In the genomic region with DNA sequence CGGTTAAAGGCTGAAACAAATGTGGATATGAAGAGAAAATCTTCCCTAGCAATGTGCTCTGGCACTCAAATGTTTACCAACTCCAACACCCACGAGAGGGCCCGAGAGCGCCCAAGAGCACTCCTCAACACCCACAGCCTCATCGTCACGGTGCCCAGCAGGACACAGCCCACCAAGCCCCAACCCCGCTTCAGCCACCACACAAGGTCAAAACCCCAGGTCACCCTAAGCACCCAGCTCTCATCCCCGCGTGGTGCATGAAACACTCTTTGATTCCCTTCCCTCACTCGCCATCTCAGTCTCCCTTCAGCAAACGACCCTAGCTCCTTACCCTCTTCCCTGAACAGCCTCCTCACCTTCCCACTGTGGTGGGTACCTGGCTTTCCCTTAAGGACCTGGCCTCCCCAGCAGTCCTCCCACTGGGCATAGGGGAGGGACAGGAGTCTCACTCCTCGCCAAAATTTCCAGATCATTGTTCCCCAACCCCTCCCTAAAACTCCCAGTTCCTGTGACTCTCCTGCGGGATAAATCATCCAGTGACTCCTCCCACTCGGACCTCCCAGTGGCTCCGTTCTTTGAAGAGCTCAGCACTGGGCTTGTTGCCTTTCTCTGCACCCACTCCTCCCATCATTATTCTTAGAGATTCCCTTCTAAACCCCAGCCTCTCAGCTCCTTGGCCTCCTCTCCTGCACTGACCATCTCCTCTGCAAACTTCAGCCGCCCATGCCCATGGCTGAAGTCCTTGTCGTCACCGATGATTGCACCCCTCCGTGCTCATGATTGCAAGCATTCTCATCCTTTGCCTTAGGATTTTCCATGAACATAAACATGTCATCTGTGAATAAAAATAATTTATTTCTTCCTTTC, we compare ENCODE assay signal across 24 cellular contexts.
"Had no signal": no experiment of that assay in that cellular context is flagged by ENCODE, and none has a peak within 500 bp of the region (broad histone marks: within the 10 kb centered on the region; RNA-seq: fewer than 3 reads in every experiment).

No MANE protein-coding gene starts in this region.

- H3K27me3 ChIP-seq: cardiac muscle cell had no signal

- DNase-seq: activated gamma-delta T cell treated with Interleukin-2 at 50 U/mL for 16 hours; activated naive CD8-positive, alpha-beta T cell treated with anti-CD3 and anti-CD28 coated beads for 36 hours; activated T-cell treated with anti-CD3 and anti-CD28 coated beads for 4 hours; amniotic stem cell; effector CD8-positive, alpha-beta T cell; esophagus squamous epithelium; foreskin fibroblast; glutamatergic neuron; hypothalamus; kidney; mesenchymal stem cell; mucosa of descending colon; nephron progenitor cell; occipital lobe; retina; stimulated activated CD4-positive, alpha-beta T cell treated with anti-CD3 and anti-CD28 coated beads, Interleukin-2, amount 100 ng/mL, for 24 hours; stimulated activated naive CD8-positive, alpha-beta T cell treated with anti-CD3 and anti-CD28 coated beads, Interleukin-15, amount 100 ng/mL, for 72 hours; T1000; transverse colon had no signal

- H3K9me3 ChIP-seq: esophagus squamous epithelium, mucosa of descending colon, suprapubic skin, transverse colon had no signal

- H3K4me1 ChIP-seq: esophagus squamous epithelium, suprapubic skin, transverse colon had no signal

- H3K4me3 Mint-ChIP-seq: activated naive CD8-positive, alpha-beta T cell treated with anti-CD3 and anti-CD28 coated beads for 36 hours; activated T-helper 1 cell treated with anti-CD3 and anti-CD28 coated beads, Interleukin-12 subunit alpha, Interleukin-12 subunit beta, Interleukin-2, Interleukin-4 antibody, amounts not matched to agents 30 ng/mL and 10 ng/mL and 1 ng/mL, durations not matched to agents 14 hours and 24 hours and 36 hours; dendritic cell treated with granulocyte-macrophage colony-stimulating factor and Interleukin-4, amounts not matched to agents 40 ng/mL and 50 ng/mL, for 4 days; nephron progenitor cell; stimulated activated naive CD8-positive, alpha-beta T cell treated with anti-CD3 and anti-CD28 coated beads, Interleukin-15, amount 100 ng/mL, for 72 hours had no signal

- H3K27ac ChIP-seq: cardiac muscle cell, esophagus squamous epithelium, suprapubic skin, transverse colon had no signal

- H3K36me3 Mint-ChIP-seq: activated naive CD8-positive, alpha-beta T cell treated with anti-CD3 and anti-CD28 coated beads for 36 hours had no signal

- H3K4me3 ChIP-seq: cardiac muscle cell, esophagus squamous epithelium, mucosa of descending colon, suprapubic skin, transverse colon had no signal

- H3K9me3 Mint-ChIP-seq: activated naive CD8-positive, alpha-beta T cell treated with anti-CD3 and anti-CD28 coated beads for 36 hours; activated T-helper 1 cell treated with anti-CD3 and anti-CD28 coated beads, Interleukin-12 subunit alpha, Interleukin-12 subunit beta, Interleukin-2, Interleukin-4 antibody, amounts not matched to agents 30 ng/mL and 10 ng/mL and 1 ng/mL, durations not matched to agents 14 hours and 24 hours and 36 hours; dendritic cell treated with granulocyte-macrophage colony-stimulating factor and Interleukin-4, amounts not matched to agents 40 ng/mL and 50 ng/mL, for 4 days; stimulated activated naive CD8-positive, alpha-beta T cell treated with anti-CD3 and anti-CD28 coated beads, Interleukin-15, amount 100 ng/mL, for 72 hours had no signal

- H3K4me1 Mint-ChIP-seq: stimulated activated naive CD8-positive, alpha-beta T cell treated with anti-CD3 and anti-CD28 coated beads, Interleukin-15, amount 100 ng/mL, for 72 hours had no signal

- H3K27me3 Mint-ChIP-seq: activated naive CD8-positive, alpha-beta T cell treated with anti-CD3 and anti-CD28 coated beads for 36 hours; dendritic cell treated with granulocyte-macrophage colony-stimulating factor and Interleukin-4, amounts not matched to agents 40 ng/mL and 50 ng/mL, for 4 days; stimulated activated naive CD8-positive, alpha-beta T cell treated with anti-CD3 and anti-CD28 coated beads, Interleukin-15, amount 100 ng/mL, for 72 hours had no signal

- H3K27ac Mint-ChIP-seq: activated naive CD8-positive, alpha-beta T cell treated with anti-CD3 and anti-CD28 coated beads for 36 hours; activated T-helper 1 cell treated with anti-CD3 and anti-CD28 coated beads, Interleukin-12 subunit alpha, Interleukin-12 subunit beta, Interleukin-2, Interleukin-4 antibody, amounts not matched to agents 30 ng/mL and 10 ng/mL and 1 ng/mL, durations not matched to agents 14 hours and 24 hours and 36 hours; dendritic cell treated with granulocyte-macrophage colony-stimulating factor and Interleukin-4, amounts not matched to agents 40 ng/mL and 50 ng/mL, for 4 days; nephron progenitor cell; stimulated activated naive CD8-positive, alpha-beta T cell treated with anti-CD3 and anti-CD28 coated beads, Interleukin-15, amount 100 ng/mL, for 72 hours had no signal

- H3K36me3 ChIP-seq: cardiac muscle cell, esophagus squamous epithelium, suprapubic skin, transverse colon had no signal

- ATAC-seq: mucosa of descending colon; SK-N-SH treated with all-trans-retinoic acid at 6 μM for 48 hours; stimulated activated naive CD8-positive, alpha-beta T cell treated with anti-CD3 and anti-CD28 coated beads, Interleukin-15, amount 100 ng/mL, for 72 hours had no signal
